11 cellular contexts compared by ENCODE assay signal in the genomic region with DNA sequence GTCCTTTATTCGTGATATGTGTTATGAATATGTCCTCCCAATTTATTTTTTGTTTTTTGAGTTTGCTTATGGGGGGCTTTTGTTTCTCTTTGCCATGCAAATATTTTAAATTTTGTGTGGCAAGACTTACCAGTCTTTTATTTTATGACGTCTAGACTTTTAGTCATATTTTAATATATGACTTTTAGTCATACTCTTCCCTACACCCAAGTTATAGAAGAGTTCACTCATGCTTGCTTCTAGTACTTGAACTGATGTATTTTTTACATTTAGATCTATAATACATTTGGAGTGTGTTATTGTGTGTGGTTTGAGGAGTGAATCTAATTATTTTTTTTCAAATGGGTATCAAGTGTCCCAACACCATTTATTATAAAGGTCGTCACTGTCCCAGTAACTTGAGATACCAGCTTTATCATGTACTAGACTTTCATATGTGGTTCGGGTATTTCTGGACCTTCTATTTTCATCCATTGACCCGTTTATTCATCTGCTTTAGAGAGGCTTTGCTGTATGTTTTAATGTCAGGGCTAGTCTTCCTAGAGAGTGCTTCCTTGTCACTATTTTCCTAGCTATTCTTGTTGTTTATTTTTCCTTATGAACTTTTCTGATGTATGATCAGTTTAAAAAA. TPM values are rescaled to one million over a fixed set of nuclear protein-coding genes. Genes with fewer than 3 reads are reported as not detected.
A peak's percentile ranks its signal among the peaks of the same experiment; 100 is the strongest.
DNase-seq lines count a peak whose midpoint lies in the region; ATAC-seq and TF ChIP-seq lines count a peak whose summit lies in the region.
"Had no signal": no experiment of that assay in that cellular context is flagged by ENCODE, and none has a peak within 500 bp of the region (broad histone marks: within the 10 kb centered on the region; RNA-seq: fewer than 3 reads in every experiment).

No MANE protein-coding gene starts in this region.

- intact Hi-C loops in OCI-LY7 (cut with micrococcal nuclease; ENCODE audit: unreplicated experiment), result no loop called here

- H3K9me3 ChIP-seq in OCI-LY7 (ENCODE audit: low read length) (peaks cover 23% of the 10 kb centered on the region), skeletal muscle tissue (ENCODE audit: control insufficient read depth in 3 of 3, low read length in 3 of 3) (peaks cover 0 to 3% (median 3%) of the 10 kb centered on the region in 3 donors)

- peak overlapping the region; percentile 82 for H2AFZ ChIP-seq in OCI-LY7 (ENCODE audit: low read length)

- TF ChIP-seq CTCF in OCI-LY7 (conservative IDR thresholded peaks at IDR 0.05; ENCODE audit: low read length) (no peak), fibroblast of pulmonary artery (IDR thresholded peaks at IDR 0.05; ENCODE audit: low read length, missing control alignments) (no peak)

- H3K27ac ChIP-seq in OCI-LY7 (ENCODE audit: low read depth, low read length, poor library complexity, severe bottlenecking), result no peak overlapping the region
- H3K27ac ChIP-seq in skeletal muscle tissue (ENCODE audit: low read depth, low read length), result peak overlapping the region; percentile 4
- H3K27ac ChIP-seq: 22Rv1 had no signal

- no peak for ATAC-seq in GM21528 (IDR thresholded peaks at IDR 0.05; ENCODE audit: low FRiP score, unreplicated experiment)
- ATAC-seq in HG03432 (IDR thresholded peaks at IDR 0.05; ENCODE audit: unreplicated experiment), result no peak

- CTCF ChIA-PET in OCI-LY7 (lab: Charles Lee; ENCODE audit: unreplicated experiment), result no interaction called here

- H3K27me3 ChIP-seq in skeletal muscle tissue (ENCODE audit: control insufficient read depth in 3 of 3, insufficient read depth in 3 of 3, low read length in 3 of 3), result no peaks in the 10 kb centered on the region

- H3K36me3 ChIP-seq in OCI-LY7 (ENCODE audit: insufficient read depth, low read length) (no peaks in the 10 kb centered on the region; the same call in 1 of the 2 replicates), skeletal muscle tissue (ENCODE audit: control insufficient read depth in 3 of 3, insufficient read depth in 3 of 3, low read length in 3 of 3) (no peaks in the 10 kb centered on the region)

- peak overlapping the region; percentile 89 for H3K4me2 ChIP-seq in OCI-LY7 (ENCODE audit: low read length)

- H3K4me1 ChIP-seq in OCI-LY7 (ENCODE audit: insufficient read depth, low read length, poor library complexity, severe bottlenecking), result peaks cover 62% of the 10 kb centered on the region
- H3K4me1 ChIP-seq in skeletal muscle tissue (ENCODE audit: control insufficient read depth in 3 of 3, insufficient read depth in 3 of 3, low read length in 3 of 3), result peaks cover 0 to 4% (median 1%) of the 10 kb centered on the region in 3 donors

- POLR2A ChIA-PET in OCI-LY7 (lab: Charles Lee), result interaction anchor here (0.6 to 1.6 kb wide), 4 partner anchors 17 to 193 kb away, joined by 3 to 4 read pairs (median 3); no protein-coding TSS in a partner anchor

- no TSS peak for BruUV-seq in OCI-LY7 (replicated peaks; lab: Mats Ljungman, UMichigan)

- H3K9ac ChIP-seq in skeletal muscle tissue (ENCODE audit: low read depth in 1 of 3, low read length in 3 of 3), result peak overlapping the region; percentile 63 to 68 (median 63)

- peak; percentile 12 for DNase-seq in NOMO-1 treated with DMSO at 0.1 percent for 48 hours (lab: John Stamatoyannopoulos, UW; ENCODE audit: unreplicated experiment)
- DNase-seq in NOMO-1 (lab: John Stamatoyannopoulos, UW; ENCODE audit: unreplicated experiment in 2 of 2), result no peak
- DNase-seq in OCI-LY7 (ENCODE audit: low spot score), result no peak
- no peak for DNase-seq in fibroblast of pulmonary artery (ENCODE audit: low read depth)
- DNase-seq in A172 (ENCODE audit: low spot score), result no peak
- DNase-seq: NCI-H1092 treated with DMSO at 0.1 percent for 48 hours, SHP77 had no signal

- H3K79me2 ChIP-seq in OCI-LY7 (ENCODE audit: insufficient read depth, low read depth, low read length), result no peaks in the 10 kb centered on the region

- H3K4me3 ChIP-seq in OCI-LY7 (ENCODE audit: low read depth, low read length, poor library complexity, severe bottlenecking) (peak overlapping the region; percentile 55), fibroblast of pulmonary artery (replicated peaks; ENCODE audit: low read depth, low read length) (peak overlapping the region; percentile 47), skeletal muscle tissue (ENCODE audit: low read length in 3 of 3) (peak overlapping the region; percentile 59 to 71 (median 65))

- H3K9me2 ChIP-seq in OCI-LY7 (ENCODE audit: insufficient read depth, low read length), result no peaks in the 10 kb centered on the region

- no peaks in the 10 kb centered on the region for H4K20me1 ChIP-seq in OCI-LY7 (ENCODE audit: insufficient read depth, low read length)

RNA-seq across cellular contexts. Expression of a gene that starts 0.8 kb away (rescaled TPM):
- total RNA-seq in OCI-LY7 (2014; rRNA removed; shearing (Covaris generic)), result 3.3 and 3.4 TPM in 2 replicates
- total RNA-seq in OCI-LY7 (2022) (0.70 and 0.81 TPM in 2 replicates), skeletal muscle tissue (2.6 TPM)
- total RNA-seq in A172 (2014; rRNA removed; shearing (Covaris generic)), result not detected in 2 replicates

RNA-seq across cellular contexts. Expression of a gene that starts 14.1 kb away (rescaled TPM):
- total RNA-seq in OCI-LY7 (2014; rRNA removed; shearing (Covaris generic)), result 1.5 and 2.2 TPM in 2 replicates
- total RNA-seq in OCI-LY7 (2022) (0.94 and 1.3 TPM in 2 replicates), skeletal muscle tissue (9.9 TPM)
- total RNA-seq in A172 (2014; rRNA removed; shearing (Covaris generic)), result 26.1 and 26.3 TPM in 2 replicates

RNA-seq across cellular contexts. Expression of a gene that starts 14.1 kb away (rescaled TPM):
- 1.4 TPM in 2 replicates for total RNA-seq in OCI-LY7 (2014; rRNA removed; shearing (Covaris generic))
- total RNA-seq in OCI-LY7 (2022) (0.57 and 0.65 TPM in 2 replicates), skeletal muscle tissue (15.1 TPM)
- 20.6 and 22.8 TPM in 2 replicates for total RNA-seq in A172 (2014; rRNA removed; shearing (Covaris generic))
